ENCODE assay signal across 7 cellular contexts in the genomic region with DNA sequence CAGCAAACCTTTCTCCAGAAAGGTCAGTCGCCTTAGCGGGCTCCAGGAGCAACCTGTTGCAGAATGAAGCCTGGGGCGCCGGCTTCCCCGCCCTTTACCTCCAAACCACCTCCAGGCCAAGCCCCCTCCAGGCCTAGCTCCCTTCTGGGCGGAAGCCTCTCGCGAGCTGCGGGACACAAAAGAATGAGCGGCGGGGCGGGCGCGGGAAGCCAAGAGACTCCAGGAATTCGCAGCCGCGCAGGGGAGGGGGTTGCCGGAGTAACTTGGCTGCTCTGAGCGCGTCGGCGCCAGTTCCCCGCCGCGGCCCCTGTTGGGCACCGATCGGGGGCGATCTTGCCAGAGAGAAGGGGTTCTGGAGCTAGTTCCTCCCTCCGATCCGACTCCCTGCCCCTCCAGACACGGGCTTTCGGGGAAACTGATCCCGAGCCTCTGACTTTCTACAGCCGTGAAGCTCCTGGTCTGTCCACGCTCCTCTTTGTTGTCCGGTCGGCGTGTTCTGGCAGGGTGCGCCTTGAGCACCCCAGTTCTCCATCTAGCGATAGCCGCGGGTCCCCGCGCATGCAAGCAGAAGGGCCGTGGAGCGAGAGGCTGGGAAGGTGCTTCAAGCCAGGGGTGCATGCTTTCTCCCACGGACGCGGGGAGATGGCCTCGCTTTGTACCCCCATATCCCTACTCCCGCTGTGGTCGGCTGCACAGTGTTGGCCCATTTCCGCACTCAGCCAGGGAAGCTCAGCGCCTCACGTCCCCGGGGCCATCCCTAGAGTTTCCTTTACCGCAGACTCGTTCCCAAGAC. TPM values are rescaled to one million over a fixed set of nuclear protein-coding genes. Genes with fewer than 3 reads are reported as not detected.
DNase-seq lines count a peak whose midpoint lies in the region; ATAC-seq, FAIRE-seq and TF ChIP-seq lines count a peak whose summit lies in the region.

No MANE protein-coding gene starts in this region.

- no peak for FAIRE-seq in H54 (lab: Jason Lieb, UNC)

- no peak for TF ChIP-seq CTCF in HEK293 (tag by site-specific recombination; IDR thresholded peaks at IDR 0.05)
- TF ChIP-seq CTCF in neural progenitor cell (IDR thresholded peaks at IDR 0.05) = no peak

- H3F3A ChIP-seq in neural progenitor cell (ENCODE audit: low read depth) = peaks cover 8% of the 10 kb centered on the region

- TF ChIP-seq POLR2A in H54 (IDR thresholded peaks at IDR 0.05; ENCODE audit: low read depth, low read length) = no peak

- H3K4me2 ChIP-seq in neural progenitor cell = peak overlapping the region; percentile 95

- H3K4me3 ChIP-seq in HEK293 (ENCODE audit: low read depth, low read length) (peak overlapping the region; percentile 47), neural progenitor cell (peak overlapping the region; percentile 86)

- peak; percentile 22 for DNase-seq in activated CD8-positive, alpha-beta T cell treated with anti-CD3 and anti-CD28 coated beads, Interleukin-2, amount 10 ng/mL, durations not matched to agents 7 days and 5 days
- peak; percentile 28 for DNase-seq in glomerular visceral epithelial cell (ENCODE audit: extremely low spot score)
- DNase-seq in neural progenitor cell (ENCODE audit: low spot score) = peak; percentile 95
- no peak for DNase-seq in H54 (ENCODE audit: insufficient read length, low spot score)
- DNase-seq in RPMI8226 = no peak

- H3K4me1 Mint-ChIP-seq in activated CD8-positive, alpha-beta T cell treated with anti-CD3 and anti-CD28 coated beads, Interleukin-2, amount 10 ng/mL, durations not matched to agents 7 days and 5 days (ENCODE audit: low read depth) = peaks cover 16% of the 10 kb centered on the region
- H3K4me1 Mint-ChIP-seq in neural progenitor cell = peaks cover 32% of the 10 kb centered on the region

- H4K20me1 ChIP-seq in neural progenitor cell (ENCODE audit: low read depth) = peaks cover 6% of the 10 kb centered on the region

- H3K27ac ChIP-seq in HEK293 (ENCODE audit: extremely low read depth, low read depth, low read length) (no peak overlapping the region; the same call in 1 of the 2 replicates), neural progenitor cell (no peak overlapping the region)

- peak overlapping the region; percentile 69 for H3K9ac ChIP-seq in neural progenitor cell

- H3K9me3 Mint-ChIP-seq in activated CD8-positive, alpha-beta T cell treated with anti-CD3 and anti-CD28 coated beads, Interleukin-2, amount 10 ng/mL, durations not matched to agents 7 days and 5 days (ENCODE audit: insufficient read depth) = no peaks in the 10 kb centered on the region
- H3K9me3 Mint-ChIP-seq in neural progenitor cell = no peaks in the 10 kb centered on the region

- peaks cover 48% of the 10 kb centered on the region for H3K27me3 ChIP-seq in neural progenitor cell

- POLR2A ChIA-PET in HEK293 (lab: Yijun Ruan, JAX) = interaction anchor here (1.1 kb wide), 1 partner anchor 59 kb away, joined by 4 read pairs; no protein-coding TSS in a partner anchor
- POLR2A ChIA-PET in activated CD8-positive, alpha-beta T cell treated with anti-CD3 and anti-CD28 coated beads, Interleukin-2, amount 10 ng/mL, durations not matched to agents 7 days and 5 days (lab: Charles Lee) = no interaction called here

- peak; percentile 40 for ATAC-seq in activated CD8-positive, alpha-beta T cell treated with anti-CD3 and anti-CD28 coated beads, Interleukin-2, amount 10 ng/mL, durations not matched to agents 7 days and 5 days
- no peak for ATAC-seq in GM21737 (IDR thresholded peaks at IDR 0.05; ENCODE audit: unreplicated experiment)

- H3K4me1 ChIP-seq in HEK293 (ENCODE audit: control insufficient read depth, insufficient read depth, low read length) (no peaks in the 10 kb centered on the region), neural progenitor cell (peaks cover 23% of the 10 kb centered on the region)

- no peaks in the 10 kb centered on the region for H3K9me3 ChIP-seq in HEK293 (ENCODE audit: control insufficient read depth, insufficient read depth, low read depth, low read length)
- H3K9me3 ChIP-seq in neural progenitor cell (ENCODE audit: low read depth) = no peaks in the 10 kb centered on the region

- H3K79me2 ChIP-seq in neural progenitor cell (ENCODE audit: low read depth) = peaks cover 37% of the 10 kb centered on the region

- CTCF ChIA-PET in HEK293 (lab: Yijun Ruan, JAX) = interaction anchor here (0.6 to 0.8 kb wide), 2 partner anchors 13 to 117 kb away, joined by 3 read pairs; no protein-coding TSS in a partner anchor
- CTCF ChIA-PET in activated CD8-positive, alpha-beta T cell treated with anti-CD3 and anti-CD28 coated beads, Interleukin-2, amount 10 ng/mL, durations not matched to agents 7 days and 5 days (lab: Charles Lee) = interaction anchor here (0.7 to 1.2 kb wide), 2 partner anchors 120 to 127 kb away, joined by 3 to 4 read pairs; no protein-coding TSS in a partner anchor

- H3K27me3 Mint-ChIP-seq in activated CD8-positive, alpha-beta T cell treated with anti-CD3 and anti-CD28 coated beads, Interleukin-2, amount 10 ng/mL, durations not matched to agents 7 days and 5 days (ENCODE audit: low read depth) = peaks cover 69% of the 10 kb centered on the region
- peaks cover 11% of the 10 kb centered on the region for H3K27me3 Mint-ChIP-seq in neural progenitor cell (ENCODE audit: insufficient read depth, low read depth)

- H3K4me3 Mint-ChIP-seq in activated CD8-positive, alpha-beta T cell treated with anti-CD3 and anti-CD28 coated beads, Interleukin-2, amount 10 ng/mL, durations not matched to agents 7 days and 5 days = peak overlapping the region; percentile 32
- peak overlapping the region; percentile 93 for H3K4me3 Mint-ChIP-seq in neural progenitor cell

- peak overlapping the region; percentile 86 for H2AFZ ChIP-seq in neural progenitor cell (replicated peaks)

- peaks cover 6% of the 10 kb centered on the region for H3K36me3 Mint-ChIP-seq in activated CD8-positive, alpha-beta T cell treated with anti-CD3 and anti-CD28 coated beads, Interleukin-2, amount 10 ng/mL, durations not matched to agents 7 days and 5 days (ENCODE audit: low read depth)
- peaks cover 12% of the 10 kb centered on the region for H3K36me3 Mint-ChIP-seq in neural progenitor cell

- H3K36me3 ChIP-seq in HEK293 (ENCODE audit: control insufficient read depth in 2 of 2, insufficient read depth in 1 of 2, low read length in 2 of 2) (no peaks in the 10 kb centered on the region), neural progenitor cell (no peaks in the 10 kb centered on the region)

- no peak overlapping the region for H3K27ac Mint-ChIP-seq in activated CD8-positive, alpha-beta T cell treated with anti-CD3 and anti-CD28 coated beads, Interleukin-2, amount 10 ng/mL, durations not matched to agents 7 days and 5 days
- peak overlapping the region; percentile 95 for H3K27ac Mint-ChIP-seq in neural progenitor cell

TF ChIP-seq in HEK293, 187 proteins besides CTCF, POLR2A, EP300 and RAD21 (continues in another document):
- TF ChIP-seq SCRT1 (tag by site-specific recombination; IDR thresholded peaks at IDR 0.05; ENCODE audit: borderline replicate concordance) (peak; percentile 65; the same call in 1 of the 2 replicates), ZSCAN23 (tag by site-specific recombination; IDR thresholded peaks at IDR 0.05) (no peak), IKZF3 (tag by site-specific recombination; IDR thresholded peaks at IDR 0.05) (peak; percentile 35; the same call in 1 of the 2 replicates), ZNF112 (tag by site-specific recombination; IDR thresholded peaks at IDR 0.05) (no peak), ZNF138 (tag by site-specific recombination; IDR thresholded peaks at IDR 0.05; ENCODE audit: borderline replicate concordance) (no peak), ZBTB8A (tag by site-specific recombination; IDR thresholded peaks at IDR 0.05) (0 out of 2 replicates have a peak, but pooled peaks have one; percentile 10), ZNF768 (tag by site-specific recombination; IDR thresholded peaks at IDR 0.05) (no peak), ZNF677 (tag by site-specific recombination; IDR thresholded peaks at IDR 0.05) (no peak), FEZF1 (tag by site-specific recombination; IDR thresholded peaks at IDR 0.05) (no peak), ZNF610 (tag by site-specific recombination; IDR thresholded peaks at IDR 0.05; ENCODE audit: borderline replicate concordance) (peak; percentile 41; the same call in 1 of the 2 replicates), HOXD13 (CRISPR knock-in tag; IDR thresholded peaks at IDR 0.05; ENCODE audit: borderline replicate concordance) (no peak), SCRT2 (tag by site-specific recombination; IDR thresholded peaks at IDR 0.05) (peak; percentile 92)
- TF ChIP-seq, protein P1, sequence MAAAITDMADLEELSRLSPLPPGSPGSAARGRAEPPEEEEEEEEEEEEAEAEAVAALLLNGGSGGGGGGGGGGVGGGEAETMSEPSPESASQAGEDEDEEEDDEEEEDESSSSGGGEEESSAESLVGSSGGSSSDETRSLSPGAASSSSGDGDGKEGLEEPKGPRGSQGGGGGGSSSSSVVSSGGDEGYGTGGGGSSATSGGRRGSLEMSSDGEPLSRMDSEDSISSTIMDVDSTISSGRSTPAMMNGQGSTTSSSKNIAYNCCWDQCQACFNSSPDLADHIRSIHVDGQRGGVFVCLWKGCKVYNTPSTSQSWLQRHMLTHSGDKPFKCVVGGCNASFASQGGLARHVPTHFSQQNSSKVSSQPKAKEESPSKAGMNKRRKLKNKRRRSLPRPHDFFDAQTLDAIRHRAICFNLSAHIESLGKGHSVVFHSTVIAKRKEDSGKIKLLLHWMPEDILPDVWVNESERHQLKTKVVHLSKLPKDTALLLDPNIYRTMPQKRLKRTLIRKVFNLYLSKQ (tag by site-specific recombination; IDR thresholded peaks at IDR 0.05; ENCODE audit: borderline replicate concordance) = no peak
- TF ChIP-seq, protein P2, sequence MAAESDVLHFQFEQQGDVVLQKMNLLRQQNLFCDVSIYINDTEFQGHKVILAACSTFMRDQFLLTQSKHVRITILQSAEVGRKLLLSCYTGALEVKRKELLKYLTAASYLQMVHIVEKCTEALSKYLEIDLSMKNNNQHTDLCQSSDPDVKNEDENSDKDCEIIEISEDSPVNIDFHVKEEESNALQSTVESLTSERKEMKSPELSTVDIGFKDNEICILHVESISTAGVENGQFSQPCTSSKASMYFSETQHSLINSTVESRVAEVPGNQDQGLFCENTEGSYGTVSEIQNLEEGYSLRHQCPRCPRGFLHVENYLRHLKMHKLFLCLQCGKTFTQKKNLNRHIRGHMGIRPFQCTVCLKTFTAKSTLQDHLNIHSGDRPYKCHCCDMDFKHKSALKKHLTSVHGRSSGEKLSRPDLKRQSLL (tag by site-specific recombination; IDR thresholded peaks at IDR 0.05) = no peak

RNA-seq across cellular contexts. Expression of a gene that starts 1.2 kb away (rescaled TPM):
- total RNA-seq in activated CD8-positive, alpha-beta T cell treated with anti-CD3 and anti-CD28 coated beads, Interleukin-2, amount 10 ng/mL, durations not matched to agents 7 days and 5 days = not detected
- 43.0 and 55.9 TPM in 2 replicates for total RNA-seq in neural progenitor cell (ENCODE audit: low replicate concordance)

Comparison
In these comparisons a context has a peak if more than half of its experiments do, and no peak if none do; other contexts are left out.
1. DNase-seq: peak in activated CD8-positive, alpha-beta T cell treated with anti-CD3 and anti-CD28 coated beads, Interleukin-2, amount 10 ng/mL, durations not matched to agents 7 days and 5 days (single experiment), glomerular visceral epithelial cell (single experiment) and neural progenitor cell (single experiment); none in H54 (single experiment) and RPMI8226 (single experiment).
2. RNA of a gene that starts 1.2 kb away (total RNA-seq): 43.0 to 55.9 TPM in neural progenitor cell; not detected in activated CD8-positive, alpha-beta T cell treated with anti-CD3 and anti-CD28 coated beads, Interleukin-2, amount 10 ng/mL, durations not matched to agents 7 days and 5 days; every median in the first group is over 10 times any median in the second.